11 cellular contexts compared by ENCODE assay signal in the genomic region with DNA sequence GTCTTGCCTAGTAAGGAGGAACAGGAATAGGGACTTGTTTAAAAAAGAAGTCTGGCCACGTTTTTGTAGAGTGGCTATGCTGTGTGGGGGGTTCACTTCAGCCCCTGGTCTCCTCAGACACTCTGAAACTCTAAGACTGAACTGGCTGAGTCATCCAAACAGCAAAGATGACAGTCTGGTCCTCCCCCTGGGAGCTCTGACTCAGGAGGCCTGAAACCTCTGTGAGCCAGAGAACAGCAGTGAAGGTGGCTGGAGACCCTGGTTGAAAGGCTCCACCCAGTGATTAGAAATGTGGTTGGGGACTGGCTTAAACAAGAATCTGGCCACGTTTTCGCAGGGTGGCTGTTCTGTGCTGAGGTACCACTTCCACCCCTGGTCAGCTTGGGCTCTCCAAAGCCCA. TPM values are rescaled to one million over a fixed set of nuclear protein-coding genes. Genes with fewer than 3 reads are reported as not detected.
A peak's percentile ranks its signal among the peaks of the same experiment; 100 is the strongest.
DNase-seq lines count a peak whose midpoint lies in the region; ATAC-seq and TF ChIP-seq lines count a peak whose summit lies in the region.
"Not testable (repeated sequence)": the region's sequence is repeated elsewhere in the genome, so short reads cannot be mapped to it uniquely, and the experiment has no call there.
"Had no signal": no experiment of that assay in that cellular context is flagged by ENCODE, and none has a peak within 500 bp of the region (broad histone marks: within the 10 kb centered on the region; RNA-seq: fewer than 3 reads in every experiment).

No MANE protein-coding gene starts in this region.

- not testable (repeated sequence) for H3K27me3 Mint-ChIP-seq in activated CD8-positive, alpha-beta T cell treated with anti-CD3 and anti-CD28 coated beads for 36 hours

- H3K4me1 Mint-ChIP-seq in activated CD8-positive, alpha-beta T cell treated with anti-CD3 and anti-CD28 coated beads for 36 hours (ENCODE audit: low read depth) = not testable (repeated sequence)

- H3K9me3 Mint-ChIP-seq in activated CD8-positive, alpha-beta T cell treated with anti-CD3 and anti-CD28 coated beads for 36 hours = not testable (repeated sequence)

- in situ Hi-C loops in astrocyte of the spinal cord (cut with HindIII; ENCODE audit: low sequenced_read_pairs) = not testable (repeated sequence)

- POLR2A ChIA-PET in activated CD8-positive, alpha-beta T cell treated with anti-CD3 and anti-CD28 coated beads for 36 hours (lab: Charles Lee) = not testable (repeated sequence)

- DNase-seq in AG10803 (ENCODE audit: low read depth) (peak; percentile 0), HS-27A (ENCODE audit: low read depth) (peak; percentile 11), NCI-H226 (peak; percentile 32), T1000 (lab: John Stamatoyannopoulos, UW) (peak; percentile 14), astrocyte of the spinal cord (ENCODE audit: low read depth, low spot score) (peak; percentile 0), kidney tubule cell (ENCODE audit: low spot score) (peak; percentile 33)
- DNase-seq in activated CD8-positive, alpha-beta T cell treated with anti-CD3 and anti-CD28 coated beads for 36 hours = peak; percentile 15
- peak; percentile 2 to 8 for DNase-seq in stimulated activated CD8-positive, alpha-beta memory T cell treated with anti-CD3 and anti-CD28 coated beads, Interleukin-15, amount 100 ng/mL, for 48 hours (ENCODE audit: low read depth in 2 of 2)

- H3K4me3 ChIP-seq in AG10803 (ENCODE audit: low read length); astrocyte of the spinal cord (ENCODE audit: low read depth, low read length): not testable (repeated sequence)

- CTCF ChIA-PET in activated CD8-positive, alpha-beta T cell treated with anti-CD3 and anti-CD28 coated beads for 36 hours (lab: Charles Lee) = not testable (repeated sequence)

- TF ChIP-seq CTCF in AG10803 (conservative IDR thresholded peaks at IDR 0.05; ENCODE audit: low read length); activated CD8-positive, alpha-beta T cell treated with anti-CD3 and anti-CD28 coated beads for 36 hours (IDR thresholded peaks at IDR 0.05); astrocyte of the spinal cord (IDR thresholded peaks at IDR 0.05; ENCODE audit: low read depth, low read length): not testable (repeated sequence)

- not testable (repeated sequence) for H3K4me3 Mint-ChIP-seq in activated CD8-positive, alpha-beta T cell treated with anti-CD3 and anti-CD28 coated beads for 36 hours

- not testable (repeated sequence) for H3K36me3 Mint-ChIP-seq in activated CD8-positive, alpha-beta T cell treated with anti-CD3 and anti-CD28 coated beads for 36 hours (ENCODE audit: low read depth)

- not testable (repeated sequence) for H3K27ac Mint-ChIP-seq in activated CD8-positive, alpha-beta T cell treated with anti-CD3 and anti-CD28 coated beads for 36 hours

- peak; percentile 34 for ATAC-seq in activated CD8-positive, alpha-beta T cell treated with anti-CD3 and anti-CD28 coated beads for 36 hours

- intact Hi-C loops in activated CD8-positive, alpha-beta T cell treated with anti-CD3 and anti-CD28 coated beads for 36 hours (cut with micrococcal nuclease) = not testable (repeated sequence)

RNA-seq across cellular contexts. Expression of gene POTEC, which starts 32.7 kb away (rescaled TPM):
- total RNA-seq in activated CD8-positive, alpha-beta T cell treated with anti-CD3 and anti-CD28 coated beads for 36 hours = not detected
- total RNA-seq: Peyer's patch, Right ventricle myocardium superior, SK-MEL-5 had no signal
